In genomic region chr2:232389327-232389726, GRCh38 we compare ENCODE assay signal across 27 cellular contexts. TPM values are rescaled to one million over a fixed set of nuclear protein-coding genes. Genes with fewer than 3 reads are reported as not detected.
DNase-seq lines count a peak whose midpoint lies in the region; ATAC-seq and TF ChIP-seq lines count a peak whose summit lies in the region.
"Had no signal": no experiment of that assay in that cellular context is flagged by ENCODE, and none has a peak within 500 bp of the region (broad histone marks: within the 10 kb centered on the region; RNA-seq: fewer than 3 reads in every experiment).

No MANE protein-coding gene starts in this region.

- H2AFZ ChIP-seq in H9 (ENCODE audit: low read length) = no peak overlapping the region

- H3K4me1 Mint-ChIP-seq in H9 (peaks cover 30 to 36% of the 10 kb centered on the region in 2 experiments), type B pancreatic cell (ENCODE audit: unreplicated experiment) (peaks cover 14% of the 10 kb centered on the region), CD14-positive monocyte (peaks cover 2% of the 10 kb centered on the region)
- H3K4me1 Mint-ChIP-seq in CD4-positive, alpha-beta memory T cell = peaks cover 0 to 8% (median 2%) of the 10 kb centered on the region in 4 donors
- H3K4me1 Mint-ChIP-seq: activated naive CD4-positive, alpha-beta T cell treated with anti-CD3 and anti-CD28 coated beads, Interleukin-2, amount 10 ng/mL, durations not matched to agents 7 days and 5 days had no signal

- H3K18ac ChIP-seq in H9 (ENCODE audit: insufficient read length, low read depth, low read length) = no peak overlapping the region

- no peaks in the 10 kb centered on the region for H3K36me3 ChIP-seq in CD4-positive, alpha-beta memory T cell (ENCODE audit: insufficient read depth, low read length)
- H3K36me3 ChIP-seq in right lobe of liver = no peaks in the 10 kb centered on the region
- H3K36me3 ChIP-seq: HAP-1, prostate gland, WERI-Rb-1 had no signal

- no peak overlapping the region for H3T11ph ChIP-seq in H9 (ENCODE audit: low read length)

- H4K91ac ChIP-seq in H9 (ENCODE audit: insufficient read length, low read depth, low read length) = no peak overlapping the region

- H3K27ac Mint-ChIP-seq in H9 (no peak overlapping the region; a peak in 1 of 7 replicates), type B pancreatic cell (no peak overlapping the region), CD14-positive monocyte (no peak overlapping the region)
- no peak overlapping the region for H3K27ac Mint-ChIP-seq in CD4-positive, alpha-beta memory T cell
- H3K27ac Mint-ChIP-seq: activated CD4-positive, alpha-beta memory T cell treated with anti-CD3 and anti-CD28 coated beads for 36 hours; activated naive CD4-positive, alpha-beta T cell treated with anti-CD3 and anti-CD28 coated beads, Interleukin-2, amount 10 ng/mL, durations not matched to agents 7 days and 5 days; naive thymus-derived CD4-positive, alpha-beta T cell had no signal

- no CpG with 5 or more reads among the region's 6 CpGs for WGBS in H9 (ENCODE audit: extremely low coverage, insufficient read length, low lambda C conversion rate)
- WGBS in right lobe of liver (ENCODE audit: insufficient coverage, low coverage, low lambda C conversion rate, missing lambda C conversion rate) = 32% methylated on average over 6 of the region's 6 CpGs

- no peaks in the 10 kb centered on the region for H4K20me1 ChIP-seq in H9 (ENCODE audit: control insufficient read depth, insufficient read depth, insufficient read length)

- no peak overlapping the region for H3K9ac ChIP-seq in H9 (ENCODE audit: extremely low read depth, insufficient read length, low read length)

- no peaks in the 10 kb centered on the region for H3K79me2 ChIP-seq in H9 (ENCODE audit: insufficient read depth, low read length)

- H2AK5ac ChIP-seq in H9 (ENCODE audit: insufficient read length, low read length) = no peak overlapping the region

- no peak overlapping the region for H3K4me3 ChIP-seq in CD4-positive, alpha-beta memory T cell (ENCODE audit: low read length in 2 of 2)
- H3K4me3 ChIP-seq in right lobe of liver = no peak overlapping the region
- H3K4me3 ChIP-seq: HAP-1, lung, prostate gland had no signal

- no peak overlapping the region for H2BK5ac ChIP-seq in H9 (ENCODE audit: insufficient read length, low read length)

- H3K14ac ChIP-seq in H9 (ENCODE audit: insufficient read depth, low read length) = no peak overlapping the region

- H3K4me3 Mint-ChIP-seq in H9 (peak overlapping the region; percentile 31 to 41; a peak in 3 of 5 replicates), type B pancreatic cell (peak overlapping the region; percentile 68), CD14-positive monocyte (peak overlapping the region in 1 of 2 donors; percentile 14)
- no peak overlapping the region for H3K4me3 Mint-ChIP-seq in CD4-positive, alpha-beta memory T cell
- H3K4me3 Mint-ChIP-seq: activated CD4-positive, alpha-beta memory T cell treated with anti-CD3 and anti-CD28 coated beads for 36 hours; activated naive CD4-positive, alpha-beta T cell treated with anti-CD3 and anti-CD28 coated beads, Interleukin-2, amount 10 ng/mL, durations not matched to agents 7 days and 5 days; naive thymus-derived CD4-positive, alpha-beta T cell had no signal

- H3K27ac ChIP-seq in H9 (ENCODE audit: insufficient read length, low read depth, low read length) (no peak overlapping the region), right lobe of liver (no peak overlapping the region)
- H3K27ac ChIP-seq in CD4-positive, alpha-beta memory T cell (ENCODE audit: low read depth, low read length) = no peak overlapping the region
- H3K27ac ChIP-seq: prostate gland, testis, WERI-Rb-1 had no signal

- no peak overlapping the region for H3K56ac ChIP-seq in H9 (ENCODE audit: insufficient read length, low read depth, low read length)

- H2BK15ac ChIP-seq in H9 (ENCODE audit: low read depth, low read length) = no peak overlapping the region

- H4K8ac ChIP-seq in H9 (replicated peaks; ENCODE audit: insufficient read length, low read depth, low read length) = no peak overlapping the region

- no peak overlapping the region for H2BK120ac ChIP-seq in H9 (ENCODE audit: low read depth, low read length, poor library complexity, severe bottlenecking)

- no peak overlapping the region for H3K4me2 ChIP-seq in H9 (ENCODE audit: insufficient read depth, insufficient read length, low read length)

- TF ChIP-seq CTCF in H9 (conservative IDR thresholded peaks at IDR 0.05) (no peak), type B pancreatic cell (conservative IDR thresholded peaks at IDR 0.05) (no peak), CD14-positive monocyte (IDR thresholded peaks at IDR 0.05) (no peak), right lobe of liver (IDR thresholded peaks at IDR 0.05) (no peak)

- H3K9me3 Mint-ChIP-seq in H9 (peaks cover 2 to 3% of the 10 kb centered on the region in 2 experiments; a peak in 2 of 5 replicates), type B pancreatic cell (no peaks in the 10 kb centered on the region), CD14-positive monocyte (peaks cover 6 to 24% (median 14%) of the 10 kb centered on the region in 7 donors)
- no peaks in the 10 kb centered on the region for H3K9me3 Mint-ChIP-seq in CD4-positive, alpha-beta memory T cell
- H3K9me3 Mint-ChIP-seq: activated CD4-positive, alpha-beta memory T cell treated with anti-CD3 and anti-CD28 coated beads for 36 hours; activated naive CD4-positive, alpha-beta T cell treated with anti-CD3 and anti-CD28 coated beads, Interleukin-2, amount 10 ng/mL, durations not matched to agents 7 days and 5 days had no signal

- ATAC-seq in HG03108 (IDR thresholded peaks at IDR 0.05; ENCODE audit: unreplicated experiment) = no peak
- no peak for ATAC-seq in right lobe of liver
- ATAC-seq: esophagus mucosa; naive thymus-derived CD4-positive, alpha-beta T cell had no signal

- no peak overlapping the region for H4K5ac ChIP-seq in H9 (ENCODE audit: insufficient read length, low read depth, low read length)

- intact Hi-C loops in CD4-positive, alpha-beta memory T cell (cut with micrococcal nuclease) = no loop called here
- intact Hi-C loops in CD14-positive monocyte (cut with micrococcal nuclease) = no loop called here
- intact Hi-C loops in right lobe of liver (cut with DNase I) = no loop called here

- H2BK12ac ChIP-seq in H9 (ENCODE audit: insufficient read length, low read depth, low read length) = no peak overlapping the region

- POLR2A ChIA-PET in CD4-positive, alpha-beta memory T cell (lab: Charles Lee; ENCODE audit: partially characterized antibody) = no interaction called here

- no peaks in the 10 kb centered on the region for H3K79me1 ChIP-seq in H9 (ENCODE audit: insufficient read depth, low read depth, low read length, poor library complexity, severe bottlenecking)

- H3K4ac ChIP-seq in H9 (ENCODE audit: low read depth, low read length) = no peak overlapping the region

- H3K4me1 ChIP-seq in H9 (ENCODE audit: insufficient read depth, low read length) (no peaks in the 10 kb centered on the region), right lobe of liver (no peaks in the 10 kb centered on the region)
- H3K4me1 ChIP-seq in CD4-positive, alpha-beta memory T cell (ENCODE audit: insufficient read depth, low read length) = no peaks in the 10 kb centered on the region
- H3K4me1 ChIP-seq: prostate gland had no signal

- H3K27me3 Mint-ChIP-seq in H9 (ENCODE audit: low read depth) = peaks cover 78% of the 10 kb centered on the region
- peaks cover 69% of the 10 kb centered on the region for H3K27me3 Mint-ChIP-seq in type B pancreatic cell
- peaks cover 31 to 39% of the 10 kb centered on the region in 2 donors for H3K27me3 Mint-ChIP-seq in CD4-positive, alpha-beta memory T cell
- H3K27me3 Mint-ChIP-seq in CD14-positive monocyte (ENCODE audit: low read depth in 3 of 3) = peaks cover 20 to 37% (median 37%) of the 10 kb centered on the region in 3 donors

- H3K27me3 ChIP-seq in H9 (ENCODE audit: insufficient read depth, low read length) = peaks cover 38% of the 10 kb centered on the region; the same call in 1 of the 2 replicates
- H3K27me3 ChIP-seq in CD4-positive, alpha-beta memory T cell (ENCODE audit: insufficient read depth, low read length) = no peaks in the 10 kb centered on the region
- peaks cover 0 to 16% of the 10 kb centered on the region in 2 donors for H3K27me3 ChIP-seq in right lobe of liver
- H3K27me3 ChIP-seq: testis had no signal

- no peak for TF ChIP-seq POLR2A in right lobe of liver (IDR thresholded peaks at IDR 0.05)

- H3K9me3 ChIP-seq in H9 (ENCODE audit: control insufficient read depth, low read depth, low read length) (no peaks in the 10 kb centered on the region), right lobe of liver (no peaks in the 10 kb centered on the region)
- H3K9me3 ChIP-seq in CD4-positive, alpha-beta memory T cell (ENCODE audit: control insufficient read depth in 1 of 2, low read length in 2 of 2) = no peaks in the 10 kb centered on the region
- H3K9me3 ChIP-seq: HAP-1, prostate gland, testis had no signal

- CTCF ChIA-PET in CD4-positive, alpha-beta memory T cell (lab: Charles Lee; ENCODE audit: partially characterized antibody) = no interaction called here

- H2BK20ac ChIP-seq in H9 (ENCODE audit: low read depth, low read length, poor library complexity, severe bottlenecking) = no peak overlapping the region

- H3K23ac ChIP-seq in H9 (ENCODE audit: insufficient read length, low read depth, low read length) = no peak overlapping the region

- DNase-seq in H9 (no peak), amniotic epithelial cell (ENCODE audit: low read depth) (peak; percentile 18), kidney glomerular epithelial cell (lab: John Stamatoyannopoulos, UW) (peak; percentile 54), type B pancreatic cell (ENCODE audit: extremely low spot score, unreplicated experiment) (no peak), CD14-positive monocyte (ENCODE audit: low spot score) (no peak), right lobe of liver (no peak)
- DNase-seq in CD4-positive, alpha-beta memory T cell = no peak
- DNase-seq: activated CD4-positive, alpha-beta memory T cell treated with anti-CD3 and anti-CD28 coated beads for 36 hours; activated naive CD4-positive, alpha-beta T cell treated with anti-CD3 and anti-CD28 coated beads, Interleukin-2, amount 10 ng/mL, durations not matched to agents 7 days and 5 days; Kasumi-1; naive thymus-derived CD4-positive, alpha-beta T cell; NCI-H1105; NCI-H2107; NCI-H526 treated with DMSO at 0.1 percent for 48 hours; SHP77 treated with DMSO at 0.1 percent for 48 hours; stimulated activated CD4-positive, alpha-beta T cell treated with anti-CD3 and anti-CD28 coated beads, Interleukin-12 subunit alpha, Interleukin-12 subunit beta, amount 100 ng/mL, for 4 hours; testis; WERI-Rb-1 had no signal

- H3K23me2 ChIP-seq in H9 (ENCODE audit: insufficient read length, low read depth, low read length, poor library complexity, severe bottlenecking) = peaks cover 23% of the 10 kb centered on the region

- peaks cover 1 to 49% (median 9%) of the 10 kb centered on the region in 3 experiments; a peak in 5 of 7 replicates for H3K36me3 Mint-ChIP-seq in H9 (ENCODE audit: insufficient read depth in 1 of 3, low read depth in 3 of 3)
- H3K36me3 Mint-ChIP-seq in type B pancreatic cell = peaks cover 3% of the 10 kb centered on the region
- H3K36me3 Mint-ChIP-seq in CD4-positive, alpha-beta memory T cell = no peaks in the 10 kb centered on the region
- no peaks in the 10 kb centered on the region for H3K36me3 Mint-ChIP-seq in CD14-positive monocyte
- H3K36me3 Mint-ChIP-seq: activated CD4-positive, alpha-beta memory T cell treated with anti-CD3 and anti-CD28 coated beads for 36 hours; activated naive CD4-positive, alpha-beta T cell treated with anti-CD3 and anti-CD28 coated beads, Interleukin-2, amount 10 ng/mL, durations not matched to agents 7 days and 5 days; naive thymus-derived CD4-positive, alpha-beta T cell had no signal

RNA-seq across cellular contexts. Expression of gene ALPP, which starts 10.8 kb away (rescaled TPM):
- total RNA-seq in H9 (2021) (0.15 and 0.20 TPM in 2 replicates), type B pancreatic cell (ENCODE audit: low replicate concordance) (0.27 and 1.5 TPM in 2 replicates), right lobe of liver (not detected)
- not detected for total RNA-seq in CD4-positive, alpha-beta memory T cell
- polyA plus RNA-seq in CD4-positive, alpha-beta memory T cell = not detected
- polyA plus RNA-seq in CD14-positive monocyte = not detected
- total RNA-seq: activated CD4-positive, alpha-beta memory T cell treated with anti-CD3 and anti-CD28 coated beads for 36 hours; bronchial epithelial cell; esophagus mucosa; glomerular endothelial cell; T-helper 1 cell treated with Interleukin-12 subunit alpha and Interleukin-12 subunit beta and Interleukin-4 antibody, amounts not matched to agents 30 ng/mL and 1 ng/mL, for 36 hours had no signal
- polyA plus RNA-seq: BJ; naive thymus-derived CD4-positive, alpha-beta T cell had no signal

RNA-seq across cellular contexts. Expression of gene ALPG, which starts 17.3 kb away (rescaled TPM):
- total RNA-seq in H9 (2021) (1.3 and 1.4 TPM in 2 replicates), type B pancreatic cell (ENCODE audit: low replicate concordance) (0.14 and 0.88 TPM in 2 replicates), right lobe of liver (not detected)
- total RNA-seq in CD4-positive, alpha-beta memory T cell = not detected
- not detected for polyA plus RNA-seq in CD4-positive, alpha-beta memory T cell
- polyA plus RNA-seq in CD14-positive monocyte = not detected
- total RNA-seq: activated CD4-positive, alpha-beta memory T cell treated with anti-CD3 and anti-CD28 coated beads for 36 hours; bronchial epithelial cell; esophagus mucosa; glomerular endothelial cell; naive thymus-derived CD4-positive, alpha-beta T cell; T-helper 1 cell treated with Interleukin-12 subunit alpha and Interleukin-12 subunit beta and Interleukin-4 antibody, amounts not matched to agents 30 ng/mL and 1 ng/mL, for 36 hours had no signal
- polyA plus RNA-seq: BJ; naive thymus-derived CD4-positive, alpha-beta T cell had no signal

Comparison
In these comparisons a context has a peak if more than half of its experiments do, and no peak if none do; other contexts are left out.
1. DNase-seq: peak in amniotic epithelial cell (single experiment) and kidney glomerular epithelial cell (single experiment); none in H9 (single experiment), type B pancreatic cell (single experiment), CD4-positive, alpha-beta memory T cell (0 of 5), CD14-positive monocyte (single experiment) and right lobe of liver (0 of 3).
2. H3K4me3 Mint-ChIP-seq: peak in H9 (2 of 2) and type B pancreatic cell (single experiment); none in CD4-positive, alpha-beta memory T cell (0 of 8).